In the genomic region with DNA sequence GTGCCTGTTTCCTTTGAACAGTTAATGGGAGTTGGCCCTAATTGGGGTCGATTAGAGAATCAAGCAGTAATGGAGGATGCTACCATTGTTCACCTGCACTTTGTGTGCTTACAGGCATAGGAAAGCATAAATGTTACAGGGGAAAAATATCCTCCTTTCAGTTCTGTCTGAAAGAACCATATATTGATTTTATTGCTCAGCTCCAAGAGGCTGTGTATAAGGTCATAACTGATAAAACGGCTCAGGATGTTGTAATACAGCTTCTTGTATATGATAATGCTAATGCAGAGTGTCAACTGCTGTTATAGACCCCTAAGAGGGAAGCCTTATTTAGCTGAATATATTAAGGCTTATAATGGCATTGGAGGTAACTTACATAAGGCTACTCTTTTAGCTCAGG, we compare ENCODE assay signal across 15 cellular contexts. TPM values are rescaled to one million over a fixed set of nuclear protein-coding genes. Genes with fewer than 3 reads are reported as not detected.
DNase-seq lines count a peak whose midpoint lies in the region; ATAC-seq, FAIRE-seq and TF ChIP-seq lines count a peak whose summit lies in the region.
"Had no signal": no experiment of that assay in that cellular context is flagged by ENCODE, and none has a peak within 500 bp of the region (broad histone marks: within the 10 kb centered on the region; RNA-seq: fewer than 3 reads in every experiment).

No MANE protein-coding gene starts in this region.

- H3K27ac ChIP-seq in upper lobe of right lung, result no peak overlapping the region

- H3K4me3 ChIP-seq in upper lobe of right lung, result no peak overlapping the region
- H3K4me3 ChIP-seq: A549, HAP-1 had no signal

- TF ChIP-seq CTCF in upper lobe of right lung (IDR thresholded peaks at IDR 0.05), result no peak

- H3K9me3 ChIP-seq in upper lobe of right lung, result peaks cover 5% of the 10 kb centered on the region
- H3K9me3 ChIP-seq: HAP-1 had no signal

- ATAC-seq in left colon, result peak; percentile 76
- no peak for ATAC-seq in upper lobe of right lung
- ATAC-seq: A549; CD8-positive, alpha-beta T cell had no signal

- H3K4me1 ChIP-seq in upper lobe of right lung, result peaks cover 9% of the 10 kb centered on the region
- H3K4me1 ChIP-seq: HAP-1 had no signal

- FAIRE-seq in frontal cortex (lab: Jason Lieb, UNC), result no peak
- FAIRE-seq: A549, GM12892, H1 had no signal

- DNase-seq in NCI-H146 (lab: John Stamatoyannopoulos, UW) (peak; percentile 82), NCI-H748 treated with DMSO at 0.1 percent for 48 hours (lab: John Stamatoyannopoulos, UW) (peak; percentile 57), left colon (no peak), NCI-H1092 treated with DMSO at 0.1 percent for 48 hours (lab: John Stamatoyannopoulos, UW) (no peak), frontal cortex (ENCODE audit: low spot score in 2 of 2) (no peak), mesenteric fat pad (ENCODE audit: low spot score) (no peak), upper lobe of right lung (no peak)
- DNase-seq: CD8-positive, alpha-beta T cell; COR-L47; DND-41; GDM1 had no signal

- intact Hi-C loops in left colon (cut with DNase I, micrococcal nuclease) (no loop called here), upper lobe of right lung (cut with DNase I) (no loop called here)

- H3K36me3 ChIP-seq in upper lobe of right lung, result no peaks in the 10 kb centered on the region
- H3K36me3 ChIP-seq: HAP-1 had no signal

- H3K27me3 ChIP-seq in upper lobe of right lung, result no peaks in the 10 kb centered on the region

RNA-seq across cellular contexts. Expression of a gene that starts 32.9 kb away (rescaled TPM):
- total RNA-seq in left colon (10 to 100 TPM; 18.8 to 65.4 TPM), frontal cortex (39.5 TPM), mesenteric fat pad (767 TPM), upper lobe of right lung (22.5 TPM)
- total RNA-seq: CD8-positive, alpha-beta T cell had no signal

RNA-seq across cellular contexts. Expression of a gene that starts 57.7 kb away (rescaled TPM):
- total RNA-seq in left colon, result 100 to 1,000 TPM; 173 to 682 TPM
- 2.4 TPM for total RNA-seq in frontal cortex
- 192 TPM for total RNA-seq in mesenteric fat pad
- total RNA-seq in upper lobe of right lung, result 63.6 TPM

Comparison
In these comparisons a context has a peak if more than half of its experiments do, and no peak if none do; other contexts are left out.
1. DNase-seq: peak in NCI-H146 (single experiment) and NCI-H748 treated with DMSO at 0.1 percent for 48 hours (single experiment); none in left colon (0 of 2), NCI-H1092 treated with DMSO at 0.1 percent for 48 hours (single experiment), frontal cortex (0 of 2), mesenteric fat pad (single experiment) and upper lobe of right lung (single experiment).
2. RNA of a gene that starts 32.9 kb away (total RNA-seq): 767 TPM in mesenteric fat pad (single experiment); 18.8 to 65.4 TPM in left colon, 39.5 TPM in frontal cortex (single experiment) and 22.5 TPM in upper lobe of right lung (single experiment); every median in the first group is over 10 times any median in the second.
3. RNA of a gene that starts 57.7 kb away (total RNA-seq): 173 to 682 TPM in left colon, 192 TPM in mesenteric fat pad (single experiment) and 63.6 TPM in upper lobe of right lung (single experiment); 2.4 TPM in frontal cortex (single experiment); every median in the first group is over 10 times any median in the second.